ENCODE assay signal across 20 cellular contexts in the genomic region with DNA sequence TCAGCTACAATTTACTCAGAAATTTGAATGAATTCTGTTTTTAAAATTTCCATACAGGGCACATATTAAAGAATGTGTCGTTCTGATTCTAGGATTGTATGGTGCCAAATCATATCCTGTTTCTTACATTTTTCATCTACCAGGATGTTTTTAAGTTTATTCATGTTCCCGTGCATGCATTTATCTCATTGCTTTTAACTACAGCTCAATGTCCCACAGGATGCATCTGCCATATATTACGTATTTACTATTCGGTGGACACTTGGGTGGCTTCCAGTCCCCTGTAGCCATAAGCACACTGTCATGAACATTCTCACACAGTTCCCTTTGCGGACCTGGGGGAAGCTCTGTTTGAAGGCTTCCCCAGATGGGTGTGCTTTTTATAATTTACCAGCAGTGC.
DNase-seq lines count a peak whose midpoint lies in the region; ATAC-seq and TF ChIP-seq lines count a peak whose summit lies in the region.
"Had no signal": no experiment of that assay in that cellular context is flagged by ENCODE, and none has a peak within 500 bp of the region (broad histone marks: within the 10 kb centered on the region; RNA-seq: fewer than 3 reads in every experiment).

No MANE protein-coding gene starts in this region.

- H3K27me3 ChIP-seq in SK-N-SH (ENCODE audit: insufficient read depth), result no peaks in the 10 kb centered on the region
- no peaks in the 10 kb centered on the region for H3K27me3 ChIP-seq in esophagus muscularis mucosa
- H3K27me3 ChIP-seq: Peyer's patch had no signal

- H3K9ac ChIP-seq in SK-N-SH, result peak overlapping the region; percentile 35; the same call in 1 of the 2 replicates

- H3K79me2 ChIP-seq in SK-N-SH (ENCODE audit: insufficient read depth), result no peaks in the 10 kb centered on the region

- H3K27me3 Mint-ChIP-seq in T-helper 17 cell, result no peaks in the 10 kb centered on the region
- H3K27me3 Mint-ChIP-seq: CD4-positive, alpha-beta T cell had no signal

- H3K4me2 ChIP-seq in SK-N-SH, result peak overlapping the region; percentile 9; the same call in 1 of the 2 replicates

- H3K27ac ChIP-seq in SK-N-SH (ENCODE audit: low read depth in 2 of 2, low read length in 1 of 2), result peak overlapping the region; percentile 5 to 50; a peak in 3 of 4 replicates
- no peak overlapping the region for H3K27ac ChIP-seq in esophagus muscularis mucosa (replicated peaks in 1 of 4)
- H3K27ac ChIP-seq: Peyer's patch had no signal

- H3K36me3 Mint-ChIP-seq in T-helper 17 cell (ENCODE audit: low read depth), result no peaks in the 10 kb centered on the region

- H4K20me1 ChIP-seq in SK-N-SH (ENCODE audit: insufficient read depth), result no peaks in the 10 kb centered on the region

- peaks cover 21% of the 10 kb centered on the region for H3K4me1 Mint-ChIP-seq in T-helper 17 cell

- ATAC-seq in HG03442 (IDR thresholded peaks at IDR 0.05; ENCODE audit: unreplicated experiment), result no peak
- ATAC-seq in T-helper 17 cell, result no peak
- ATAC-seq: GM12878, Right ventricle myocardium inferior had no signal

- H3K4me3 ChIP-seq in SK-N-SH (ENCODE audit: low read depth in 2 of 2, low read length in 1 of 2) (no peak overlapping the region), esophagus muscularis mucosa (no peak overlapping the region)
- H3K4me3 ChIP-seq: GM12878, Peyer's patch had no signal

- no peak for TF ChIP-seq POLR2A in esophagus muscularis mucosa (IDR thresholded peaks at IDR 0.05; ENCODE audit: low read depth)

- POLR2A ChIA-PET in SK-N-SH (lab: Yijun Ruan, JAX), result no interaction called here

- H3F3A ChIP-seq in SK-N-SH (replicated peaks; ENCODE audit: insufficient read depth), result peaks cover 28% of the 10 kb centered on the region

- H2AFZ ChIP-seq in SK-N-SH (ENCODE audit: low read depth), result peak overlapping the region; percentile 43

- CTCF ChIA-PET in SK-N-SH (lab: Yijun Ruan, JAX), result interaction anchor here (0.7 to 1.2 kb wide), 3 partner anchors 10 to 122 kb away, joined by 3 read pairs; a partner anchor contains a TSS

- no peak overlapping the region for H3K27ac Mint-ChIP-seq in T-helper 17 cell
- H3K27ac Mint-ChIP-seq: CD4-positive, alpha-beta T cell had no signal

- no peaks in the 10 kb centered on the region for H3K36me3 ChIP-seq in SK-N-SH (replicated peaks in 1 of 2; ENCODE audit: control insufficient read depth in 1 of 2, insufficient read depth in 2 of 2, low read length in 1 of 2)
- H3K36me3 ChIP-seq in esophagus muscularis mucosa, result no peaks in the 10 kb centered on the region
- H3K36me3 ChIP-seq: Peyer's patch had no signal

- H3K9me2 ChIP-seq in SK-N-SH, result no peaks in the 10 kb centered on the region

- no peaks in the 10 kb centered on the region for H3K9me3 ChIP-seq in SK-N-SH
- H3K9me3 ChIP-seq in esophagus muscularis mucosa, result no peaks in the 10 kb centered on the region
- no peaks in the 10 kb centered on the region for H3K9me3 ChIP-seq in T-helper 17 cell (ENCODE audit: control insufficient read depth, low read length, poor library complexity, severe bottlenecking)
- H3K9me3 ChIP-seq: Caco-2, Peyer's patch had no signal

- H3K4me1 ChIP-seq in SK-N-SH (ENCODE audit: control insufficient read depth in 1 of 2, insufficient read depth in 2 of 2, low read depth in 1 of 2, low read length in 1 of 2) (peaks cover 21 to 26% of the 10 kb centered on the region in 2 experiments; a peak in 3 of 4 replicates), esophagus muscularis mucosa (peaks cover 6 to 28% (median 18%) of the 10 kb centered on the region in 4 donors)
- H3K4me1 ChIP-seq: Caco-2 had no signal

- no peak for TF ChIP-seq CTCF in SK-N-SH (IDR thresholded peaks at IDR 0.05)
- TF ChIP-seq CTCF in esophagus muscularis mucosa (IDR thresholded peaks at IDR 0.05), result no peak

- no peak for TF ChIP-seq RAD21 in SK-N-SH (IDR thresholded peaks at IDR 0.05; ENCODE audit: low read length)

- H3K4me3 Mint-ChIP-seq in T-helper 17 cell, result no peak overlapping the region
- H3K4me3 Mint-ChIP-seq: CD4-positive, alpha-beta T cell had no signal

- 37% methylated on average over 5 of the region's 5 CpGs for WGBS in SK-N-SH (ENCODE audit: low lambda C conversion rate)
- WGBS in esophagus muscularis mucosa, result 72% methylated on average over 5 of the region's 5 CpGs

- TF ChIP-seq EP300 in SK-N-SH (IDR thresholded peaks at IDR 0.05; ENCODE audit: borderline replicate concordance in 1 of 2, low read depth in 1 of 2, low read length in 1 of 2), result peak in 1 of 2 experiments; percentile 68; a peak in 1 of 4 replicates
- no peak for TF ChIP-seq EP300 in esophagus muscularis mucosa (IDR thresholded peaks at IDR 0.05)

- DNase-seq in EL, result peak; percentile 73
- no peak for DNase-seq in SK-N-SH
- DNase-seq in esophagus muscularis mucosa (ENCODE audit: extremely low spot score), result peak; percentile 31
- peak; percentile 98 for DNase-seq in lung microvascular endothelial cell (ENCODE audit: low read depth in 2 of 2)
- no peak for DNase-seq in activated naive CD4-positive, alpha-beta T cell treated with anti-CD3 and anti-CD28 coated beads, Interleukin-2, amount 50 U/mL, for 16 hours
- DNase-seq in nucleus accumbens (lab: John Stamatoyannopoulos, UW), result no peak
- DNase-seq in T-helper 17 cell, result no peak
- DNase-seq: Caco-2; CD4-positive, alpha-beta T cell; GOT3; KBM-7; NCI-H1105 treated with DMSO at 0.1 percent for 48 hours; NCI-H1694; NCI-H510A; NCI-H748 treated with DMSO at 0.1 percent for 48 hours; NK-92 treated with Interleukin-12 subunit alpha and Interleukin-12 subunit beta, amount 100 ng/mL, for 24 hours; Peyer's patch had no signal

- intact Hi-C loops in esophagus muscularis mucosa (cut with DNase I), result no loop called here

TF ChIP-seq in SK-N-SH, 30 proteins besides CTCF, POLR2A, EP300 and RAD21 (continues in another document):
- TF ChIP-seq, protein P1, sequence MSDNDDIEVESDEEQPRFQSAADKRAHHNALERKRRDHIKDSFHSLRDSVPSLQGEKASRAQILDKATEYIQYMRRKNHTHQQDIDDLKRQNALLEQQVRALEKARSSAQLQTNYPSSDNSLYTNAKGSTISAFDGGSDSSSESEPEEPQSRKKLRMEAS (IDR thresholded peaks at IDR 0.05; ENCODE audit: low read depth), result peak; percentile 46; the same call in 1 of the 2 replicates
- TF ChIP-seq NFIC (IDR thresholded peaks at IDR 0.05; ENCODE audit: borderline replicate concordance) (peak; percentile 36; the same call in 1 of the 2 replicates), MXI1 (IDR thresholded peaks at IDR 0.05; ENCODE audit: low read depth, low read length) (no peak), POLR2AphosphoS5 (IDR thresholded peaks at IDR 0.05; ENCODE audit: low read depth, low read length) (no peak), TCF12 (IDR thresholded peaks at IDR 0.05) (peak; percentile 68), FOXJ3 (CRISPR knock-in tag; IDR thresholded peaks at IDR 0.05) (no peak), FOSL2 (IDR thresholded peaks at IDR 0.05; ENCODE audit: borderline replicate concordance, low read depth) (peak; percentile 60), EZH2phosphoT487 (IDR thresholded peaks at IDR 0.05; ENCODE audit: borderline replicate concordance, low read depth) (no peak), RCOR1 (IDR thresholded peaks at IDR 0.05; ENCODE audit: low read length) (no peak), MEF2A (IDR thresholded peaks at IDR 0.05; ENCODE audit: borderline replicate concordance, low read depth) (0 out of 2 replicates have a peak, but pooled peaks have one; percentile 42)
- TF ChIP-seq, protein P2, sequence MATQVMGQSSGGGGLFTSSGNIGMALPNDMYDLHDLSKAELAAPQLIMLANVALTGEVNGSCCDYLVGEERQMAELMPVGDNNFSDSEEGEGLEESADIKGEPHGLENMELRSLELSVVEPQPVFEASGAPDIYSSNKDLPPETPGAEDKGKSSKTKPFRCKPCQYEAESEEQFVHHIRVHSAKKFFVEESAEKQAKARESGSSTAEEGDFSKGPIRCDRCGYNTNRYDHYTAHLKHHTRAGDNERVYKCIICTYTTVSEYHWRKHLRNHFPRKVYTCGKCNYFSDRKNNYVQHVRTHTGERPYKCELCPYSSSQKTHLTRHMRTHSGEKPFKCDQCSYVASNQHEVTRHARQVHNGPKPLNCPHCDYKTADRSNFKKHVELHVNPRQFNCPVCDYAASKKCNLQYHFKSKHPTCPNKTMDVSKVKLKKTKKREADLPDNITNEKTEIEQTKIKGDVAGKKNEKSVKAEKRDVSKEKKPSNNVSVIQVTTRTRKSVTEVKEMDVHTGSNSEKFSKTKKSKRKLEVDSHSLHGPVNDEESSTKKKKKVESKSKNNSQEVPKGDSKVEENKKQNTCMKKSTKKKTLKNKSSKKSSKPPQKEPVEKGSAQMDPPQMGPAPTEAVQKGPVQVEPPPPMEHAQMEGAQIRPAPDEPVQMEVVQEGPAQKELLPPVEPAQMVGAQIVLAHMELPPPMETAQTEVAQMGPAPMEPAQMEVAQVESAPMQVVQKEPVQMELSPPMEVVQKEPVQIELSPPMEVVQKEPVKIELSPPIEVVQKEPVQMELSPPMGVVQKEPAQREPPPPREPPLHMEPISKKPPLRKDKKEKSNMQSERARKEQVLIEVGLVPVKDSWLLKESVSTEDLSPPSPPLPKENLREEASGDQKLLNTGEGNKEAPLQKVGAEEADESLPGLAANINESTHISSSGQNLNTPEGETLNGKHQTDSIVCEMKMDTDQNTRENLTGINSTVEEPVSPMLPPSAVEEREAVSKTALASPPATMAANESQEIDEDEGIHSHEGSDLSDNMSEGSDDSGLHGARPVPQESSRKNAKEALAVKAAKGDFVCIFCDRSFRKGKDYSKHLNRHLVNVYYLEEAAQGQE (IDR thresholded peaks at IDR 0.05; ENCODE audit: low read depth, low read length), result no peak
- TF ChIP-seq, protein P3, sequence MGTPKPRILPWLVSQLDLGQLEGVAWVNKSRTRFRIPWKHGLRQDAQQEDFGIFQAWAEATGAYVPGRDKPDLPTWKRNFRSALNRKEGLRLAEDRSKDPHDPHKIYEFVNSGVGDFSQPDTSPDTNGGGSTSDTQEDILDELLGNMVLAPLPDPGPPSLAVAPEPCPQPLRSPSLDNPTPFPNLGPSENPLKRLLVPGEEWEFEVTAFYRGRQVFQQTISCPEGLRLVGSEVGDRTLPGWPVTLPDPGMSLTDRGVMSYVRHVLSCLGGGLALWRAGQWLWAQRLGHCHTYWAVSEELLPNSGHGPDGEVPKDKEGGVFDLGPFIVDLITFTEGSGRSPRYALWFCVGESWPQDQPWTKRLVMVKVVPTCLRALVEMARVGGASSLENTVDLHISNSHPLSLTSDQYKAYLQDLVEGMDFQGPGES (IDR thresholded peaks at IDR 0.05; ENCODE audit: low read depth, low read length), result no peak
- TF ChIP-seq, protein P4, sequence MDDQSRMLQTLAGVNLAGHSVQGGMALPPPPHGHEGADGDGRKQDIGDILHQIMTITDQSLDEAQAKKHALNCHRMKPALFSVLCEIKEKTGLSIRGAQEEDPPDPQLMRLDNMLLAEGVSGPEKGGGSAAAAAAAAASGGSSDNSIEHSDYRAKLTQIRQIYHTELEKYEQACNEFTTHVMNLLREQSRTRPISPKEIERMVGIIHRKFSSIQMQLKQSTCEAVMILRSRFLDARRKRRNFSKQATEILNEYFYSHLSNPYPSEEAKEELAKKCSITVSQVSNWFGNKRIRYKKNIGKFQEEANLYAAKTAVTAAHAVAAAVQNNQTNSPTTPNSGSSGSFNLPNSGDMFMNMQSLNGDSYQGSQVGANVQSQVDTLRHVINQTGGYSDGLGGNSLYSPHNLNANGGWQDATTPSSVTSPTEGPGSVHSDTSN (IDR thresholded peaks at IDR 0.05), result peak; percentile 50

Comparison
In these comparisons a context has a peak if more than half of its experiments do, and no peak if none do; other contexts are left out.
1. DNase-seq: peak in EL (single experiment), esophagus muscularis mucosa (single experiment) and lung microvascular endothelial cell (2 of 2); none in SK-N-SH (single experiment), activated naive CD4-positive, alpha-beta T cell treated with anti-CD3 and anti-CD28 coated beads, Interleukin-2, amount 50 U/mL, for 16 hours (single experiment), nucleus accumbens (0 of 56) and T-helper 17 cell (0 of 3).
2. H3K27ac ChIP-seq: peak in SK-N-SH (2 of 2); none in esophagus muscularis mucosa (0 of 4).